ENCODE assay signal across 8 cellular contexts in the genomic region with DNA sequence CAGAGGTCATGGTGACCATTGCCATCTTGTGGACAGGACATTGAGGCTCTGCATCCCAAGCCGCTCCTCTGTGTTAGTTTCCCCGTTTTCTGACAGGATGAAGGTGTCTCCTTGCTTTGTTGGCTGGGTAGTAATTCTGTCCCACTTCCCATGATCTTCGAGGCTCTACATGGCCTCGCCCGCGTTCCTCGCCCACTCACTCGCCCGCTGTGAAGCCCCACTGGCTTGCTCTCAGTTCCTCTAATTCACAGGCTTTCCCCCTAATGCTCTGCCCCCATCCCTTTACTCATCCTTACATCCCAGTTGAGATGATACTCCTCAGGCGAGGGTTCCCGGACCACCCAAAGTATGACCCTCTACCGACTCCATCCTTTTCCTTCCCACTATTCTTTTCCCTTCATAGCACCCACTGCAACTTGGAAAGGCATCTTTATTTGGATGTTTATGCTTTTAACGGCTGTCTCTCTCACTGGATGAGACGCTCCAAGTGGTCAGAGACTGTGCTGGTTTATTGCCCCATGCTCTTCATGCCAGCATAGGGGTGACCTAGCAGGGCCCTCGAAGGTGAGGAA.
DNase-seq lines count a peak whose midpoint lies in the region; ATAC-seq, FAIRE-seq and TF ChIP-seq lines count a peak whose summit lies in the region.

No MANE protein-coding gene starts in this region.

- peaks cover 50% of the 10 kb centered on the region for H3F3A ChIP-seq in DOHH2 (ENCODE audit: control insufficient read depth, insufficient read depth)

- DNase-seq in NT2/D1 (ENCODE audit: low read depth, low spot score) (no peak), epithelial cell of prostate (ENCODE audit: low read depth, low spot score) (no peak), skeletal muscle cell (ENCODE audit: low read depth) (no peak), D721Med (ENCODE audit: insufficient read length, low spot score) (no peak), NCI-H510A treated with DMSO at 0.1 percent for 48 hours (lab: John Stamatoyannopoulos, UW) (no peak), NCI-H1694 treated with DMSO at 0.1 percent for 48 hours (lab: John Stamatoyannopoulos, UW) (no peak)

- H3K27me3 ChIP-seq in DOHH2 (ENCODE audit: control insufficient read depth, low read length): no peaks in the 10 kb centered on the region
- no peaks in the 10 kb centered on the region for H3K27me3 ChIP-seq in NT2/D1 (ENCODE audit: insufficient read depth, insufficient read length)

- no peaks in the 10 kb centered on the region; the same call in 1 of the 2 replicates for H4K20me1 ChIP-seq in DOHH2 (ENCODE audit: control insufficient read depth, insufficient read depth, low read depth, low read length)

- H3K4me2 ChIP-seq in DOHH2 (ENCODE audit: low read length): peak overlapping the region; percentile 94

- peaks cover 79% of the 10 kb centered on the region for H3K36me3 ChIP-seq in DOHH2 (ENCODE audit: control insufficient read depth, low read length)
- peaks cover 83% of the 10 kb centered on the region for H3K36me3 ChIP-seq in NT2/D1 (ENCODE audit: insufficient read depth, insufficient read length, low read length)

- H3K4me1 ChIP-seq in DOHH2 (ENCODE audit: control insufficient read depth, low read length): peaks cover 68% of the 10 kb centered on the region
- peaks cover 10% of the 10 kb centered on the region for H3K4me1 ChIP-seq in NT2/D1 (ENCODE audit: insufficient read depth, insufficient read length)

- H3K27ac ChIP-seq in DOHH2 (ENCODE audit: low read depth, low read length) (peak overlapping the region; percentile 55), epithelial cell of prostate (peak overlapping the region; percentile 81)

- peak overlapping the region; percentile 89 for H3K9ac ChIP-seq in NT2/D1 (ENCODE audit: insufficient read length, low read depth)

- H3K79me2 ChIP-seq in DOHH2 (ENCODE audit: control insufficient read depth, low read length): peaks cover 31% of the 10 kb centered on the region

- H3K9me3 ChIP-seq in DOHH2 (ENCODE audit: control insufficient read depth, insufficient read depth, low read length): no peaks in the 10 kb centered on the region
- H3K9me3 ChIP-seq in NT2/D1 (ENCODE audit: insufficient read depth, low read length): no peaks in the 10 kb centered on the region

- FAIRE-seq in D721Med (lab: Jason Lieb, UNC): no peak

- TF ChIP-seq CTCF in DOHH2 (IDR thresholded peaks at IDR 0.05; ENCODE audit: low read depth, low read length, poor library complexity, severe bottlenecking) (no peak), D721Med (IDR thresholded peaks at IDR 0.05; ENCODE audit: insufficient read depth, missing control alignments) (no peak)

- peak; percentile 14 for ATAC-seq in GM21723 (IDR thresholded peaks at IDR 0.05; ENCODE audit: unreplicated experiment)

- H3K9me2 ChIP-seq in DOHH2 (replicated peaks; ENCODE audit: control insufficient read depth, low read length): no peaks in the 10 kb centered on the region

- H3K4me3 ChIP-seq in DOHH2 (ENCODE audit: low read length) (peak overlapping the region; percentile 87), NT2/D1 (ENCODE audit: insufficient read length, low read depth) (peak overlapping the region; percentile 39), skeletal muscle cell (ENCODE audit: low read depth, low read length) (peak overlapping the region; percentile 88)
